Comparison of ENCODE assay signal across 8 cellular contexts in the genomic region with DNA sequence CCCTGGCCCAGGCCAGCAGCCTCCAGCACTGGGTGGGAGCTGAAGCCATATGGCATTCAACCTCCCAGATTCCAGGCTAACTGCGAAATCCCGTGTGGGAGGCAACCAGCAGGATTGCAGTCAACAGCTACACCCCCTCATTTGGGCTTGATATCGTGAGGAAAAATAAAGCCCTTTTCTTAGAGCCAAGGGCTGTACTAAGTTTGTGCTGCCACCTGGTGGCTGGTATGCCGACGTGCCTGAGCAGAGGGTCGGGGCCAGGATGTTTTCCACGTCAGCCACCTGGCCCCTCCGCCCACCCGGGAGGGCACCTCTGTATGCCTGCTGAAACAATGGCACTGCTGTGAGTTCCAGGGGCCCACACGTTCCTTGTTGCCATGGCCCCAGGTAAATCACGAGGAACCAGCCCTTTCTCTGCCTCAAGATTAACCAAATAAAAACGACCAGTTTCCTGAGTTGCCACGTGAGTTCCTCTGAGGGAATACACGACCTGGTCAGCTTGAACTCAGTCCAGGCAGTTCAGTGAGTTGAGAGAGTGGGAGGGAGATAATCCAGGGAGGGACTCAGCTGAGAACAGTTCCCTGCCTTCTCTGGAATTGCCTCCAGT. TPM values are rescaled to one million over a fixed set of nuclear protein-coding genes. Genes with fewer than 3 reads are reported as not detected.
DNase-seq lines count a peak whose midpoint lies in the region; ATAC-seq and TF ChIP-seq lines count a peak whose summit lies in the region.

No MANE protein-coding gene starts in this region.

- H3K4me3 Mint-ChIP-seq in activated CD8-positive, alpha-beta T cell treated with anti-CD3 and anti-CD28 coated beads for 36 hours: no peak overlapping the region

- H3K9me3 Mint-ChIP-seq in activated CD8-positive, alpha-beta T cell treated with anti-CD3 and anti-CD28 coated beads for 36 hours: peaks cover 2% of the 10 kb centered on the region

- peak; percentile 96 for TF ChIP-seq CTCF in activated CD8-positive, alpha-beta T cell treated with anti-CD3 and anti-CD28 coated beads for 36 hours (IDR thresholded peaks at IDR 0.05)

- intact Hi-C loops in activated CD8-positive, alpha-beta T cell treated with anti-CD3 and anti-CD28 coated beads for 36 hours (cut with micrococcal nuclease): loop anchor here (5.0 kb wide), 1 partner anchor 155 kb away; no protein-coding TSS in a partner anchor

- H3K36me3 Mint-ChIP-seq in activated CD8-positive, alpha-beta T cell treated with anti-CD3 and anti-CD28 coated beads for 36 hours (ENCODE audit: low read depth): no peaks in the 10 kb centered on the region

- H3K4me1 Mint-ChIP-seq in activated CD8-positive, alpha-beta T cell treated with anti-CD3 and anti-CD28 coated beads for 36 hours (ENCODE audit: low read depth): peaks cover 3% of the 10 kb centered on the region

- DNase-seq in NCI-H2081 (lab: John Stamatoyannopoulos, UW) (peak; percentile 13 to 47), NCI-H2081 treated with DMSO at 0.1 percent for 48 hours (lab: John Stamatoyannopoulos, UW) (no peak), NCI-H2171 (lab: John Stamatoyannopoulos, UW) (peak; percentile 47), medulla oblongata (ENCODE audit: extremely low spot score) (peak; percentile 73), mesenteric fat pad (ENCODE audit: low spot score) (no peak)
- DNase-seq in activated CD8-positive, alpha-beta T cell treated with anti-CD3 and anti-CD28 coated beads for 36 hours: peak; percentile 80
- DNase-seq in effector CD8-positive, alpha-beta T cell (lab: John Stamatoyannopoulos, UW): peak; percentile 27
- peak; percentile 40 for DNase-seq in stimulated activated CD8-positive, alpha-beta memory T cell treated with anti-CD3 and anti-CD28 coated beads, Interleukin-15, amount 100 ng/mL, for 1 hour (ENCODE audit: low read depth)

- peak; percentile 96 for ATAC-seq in activated CD8-positive, alpha-beta T cell treated with anti-CD3 and anti-CD28 coated beads for 36 hours

- POLR2A ChIA-PET in activated CD8-positive, alpha-beta T cell treated with anti-CD3 and anti-CD28 coated beads for 36 hours (lab: Charles Lee): interaction anchor here (0.8 to 1.0 kb wide), 2 partner anchors 10 to 154 kb away, joined by 3 to 4 read pairs; no protein-coding TSS in a partner anchor

- CTCF ChIA-PET in activated CD8-positive, alpha-beta T cell treated with anti-CD3 and anti-CD28 coated beads for 36 hours (lab: Charles Lee): interaction anchor here (0.7 to 5.0 kb wide), 23 partner anchors 8 to 474 kb away, joined by 3 to 50 read pairs (median 4); partner anchors contain the start of gene MYO1D

- no peak overlapping the region for H3K27ac Mint-ChIP-seq in activated CD8-positive, alpha-beta T cell treated with anti-CD3 and anti-CD28 coated beads for 36 hours

- peaks cover 18% of the 10 kb centered on the region for H3K27me3 Mint-ChIP-seq in activated CD8-positive, alpha-beta T cell treated with anti-CD3 and anti-CD28 coated beads for 36 hours

RNA-seq across cellular contexts. Expression of gene TMEM98, which starts 9.0 kb away (rescaled TPM):
- not detected for total RNA-seq in activated CD8-positive, alpha-beta T cell treated with anti-CD3 and anti-CD28 coated beads for 36 hours
- total RNA-seq in mesenteric fat pad: 19.2 TPM

RNA-seq across cellular contexts. Expression of gene SPACA3, which starts 54.6 kb away (rescaled TPM):
- total RNA-seq in activated CD8-positive, alpha-beta T cell treated with anti-CD3 and anti-CD28 coated beads for 36 hours: not detected
- total RNA-seq in mesenteric fat pad: not detected

Comparison
In these comparisons a context has a peak if more than half of its experiments do, and no peak if none do; other contexts are left out.
1. DNase-seq: peak in NCI-H2081 (2 of 2), NCI-H2171 (single experiment), activated CD8-positive, alpha-beta T cell treated with anti-CD3 and anti-CD28 coated beads for 36 hours (single experiment), effector CD8-positive, alpha-beta T cell (single experiment), medulla oblongata (single experiment) and stimulated activated CD8-positive, alpha-beta memory T cell treated with anti-CD3 and anti-CD28 coated beads, Interleukin-15, amount 100 ng/mL, for 1 hour (single experiment); none in NCI-H2081 treated with DMSO at 0.1 percent for 48 hours (single experiment) and mesenteric fat pad (single experiment).
2. RNA of gene TMEM98, which starts 9.0 kb away (total RNA-seq): 19.2 TPM in mesenteric fat pad (single experiment); not detected in activated CD8-positive, alpha-beta T cell treated with anti-CD3 and anti-CD28 coated beads for 36 hours; every median in the first group is over 10 times any median in the second.